Comparison of ENCODE assay signal across 8 cellular contexts in the genomic region with DNA sequence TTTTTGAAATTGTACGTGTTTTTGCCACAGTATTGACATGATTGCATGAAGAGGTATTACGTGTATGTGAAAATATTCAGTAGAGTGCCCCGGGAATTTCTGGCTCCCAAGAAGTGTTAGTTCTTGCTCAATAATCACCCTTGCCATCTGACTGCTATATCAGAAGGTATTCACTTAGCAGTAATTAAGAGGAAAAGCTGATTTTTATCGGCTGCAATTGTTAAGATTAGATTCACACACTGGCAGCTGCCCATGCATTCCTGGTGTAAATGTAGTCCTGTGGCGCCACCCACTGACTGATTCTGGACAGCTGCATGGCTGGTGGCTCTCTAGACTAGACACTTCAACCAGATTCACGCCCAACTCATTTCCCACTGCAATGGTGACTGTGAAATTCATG.
DNase-seq lines count a peak whose midpoint lies in the region; ATAC-seq and TF ChIP-seq lines count a peak whose summit lies in the region.

No MANE protein-coding gene starts in this region.

- DNase-seq in AG08395 (ENCODE audit: low spot score): peak; percentile 2
- DNase-seq in NCI-H82 treated with DMSO at 0.1 percent for 48 hours (lab: John Stamatoyannopoulos, UW; ENCODE audit: unreplicated experiment): peak; percentile 40
- peak; percentile 74 for DNase-seq in epithelial cell of esophagus (ENCODE audit: low read depth)
- DNase-seq in osteocyte (ENCODE audit: extremely low spot score, unreplicated experiment): no peak
- DNase-seq in SIG-M5 (lab: John Stamatoyannopoulos, UW): no peak
- no peak for DNase-seq in stimulated activated CD4-positive, alpha-beta T cell treated with anti-CD3 and anti-CD28 coated beads, Interleukin-12 subunit alpha, Interleukin-12 subunit beta, amount 100 ng/mL, for 4 hours

- CTCF ChIA-PET in HEK293 (lab: Yijun Ruan, JAX): interaction anchor here (0.6 to 2.2 kb wide), 13 partner anchors 8 to 1758 kb away, joined by 3 to 10 read pairs (median 3); no protein-coding TSS in a partner anchor

- H3K4me3 ChIP-seq in HEK293 (ENCODE audit: low read depth, low read length) (no peak overlapping the region), epithelial cell of esophagus (ENCODE audit: low read length) (no peak overlapping the region)

- no peak; the same call in 1 of the 2 replicates for TF ChIP-seq CTCF in HEK293 (tag by site-specific recombination; IDR thresholded peaks at IDR 0.05)
- TF ChIP-seq CTCF in epithelial cell of esophagus (IDR thresholded peaks at IDR 0.05; ENCODE audit: insufficient read depth, low read depth, low read length, missing control alignments): peak; percentile 77
- TF ChIP-seq CTCF in osteocyte (IDR thresholded peaks at IDR 0.05): peak; percentile 74

- no peak for ATAC-seq in GM21529 (IDR thresholded peaks at IDR 0.05; ENCODE audit: unreplicated experiment)

- no peaks in the 10 kb centered on the region for H3K4me1 ChIP-seq in HEK293 (ENCODE audit: control insufficient read depth, insufficient read depth, low read length)

- H3K4me3 Mint-ChIP-seq in osteocyte (ENCODE audit: unreplicated experiment): no peak overlapping the region

- POLR2A ChIA-PET in HEK293 (lab: Yijun Ruan, JAX): no interaction called here

- H3K4me1 Mint-ChIP-seq in osteocyte (ENCODE audit: unreplicated experiment): no peaks in the 10 kb centered on the region

- no peaks in the 10 kb centered on the region for H3K9me3 ChIP-seq in HEK293 (ENCODE audit: control insufficient read depth, insufficient read depth, low read depth, low read length)

- no peaks in the 10 kb centered on the region for H3K36me3 ChIP-seq in HEK293 (ENCODE audit: control insufficient read depth in 2 of 2, insufficient read depth in 1 of 2, low read length in 2 of 2)

- H3K27ac ChIP-seq in HEK293 (ENCODE audit: extremely low read depth, low read depth, low read length): no peak overlapping the region

- no peak overlapping the region for H3K27ac Mint-ChIP-seq in osteocyte (ENCODE audit: unreplicated experiment)

- peaks cover 8% of the 10 kb centered on the region for H3K27me3 Mint-ChIP-seq in osteocyte (ENCODE audit: unreplicated experiment)

- no peaks in the 10 kb centered on the region for H3K36me3 Mint-ChIP-seq in osteocyte (ENCODE audit: unreplicated experiment)

- no peaks in the 10 kb centered on the region for H3K9me3 Mint-ChIP-seq in osteocyte (ENCODE audit: unreplicated experiment)

TF ChIP-seq in HEK293, 187 proteins besides CTCF, POLR2A, EP300 and RAD21:
- no peak for TF ChIP-seq ZNF558 (tag by site-specific recombination; IDR thresholded peaks at IDR 0.05)
- TF ChIP-seq ZNF654 (tag by site-specific recombination; IDR thresholded peaks at IDR 0.05; ENCODE audit: low read depth): peak; percentile 98
- peak; percentile 47; the same call in 1 of the 2 replicates for TF ChIP-seq ZBTB44 (tag by site-specific recombination; IDR thresholded peaks at IDR 0.05)

Comparison
In these comparisons a context has a peak if more than half of its experiments do, and no peak if none do; other contexts are left out.
1. DNase-seq: peak in AG08395 (single experiment), NCI-H82 treated with DMSO at 0.1 percent for 48 hours (single experiment) and epithelial cell of esophagus (single experiment); none in osteocyte (single experiment), SIG-M5 (single experiment) and stimulated activated CD4-positive, alpha-beta T cell treated with anti-CD3 and anti-CD28 coated beads, Interleukin-12 subunit alpha, Interleukin-12 subunit beta, amount 100 ng/mL, for 4 hours (single experiment).